Comparison of ENCODE assay signal across 9 cellular contexts in the genomic region with DNA sequence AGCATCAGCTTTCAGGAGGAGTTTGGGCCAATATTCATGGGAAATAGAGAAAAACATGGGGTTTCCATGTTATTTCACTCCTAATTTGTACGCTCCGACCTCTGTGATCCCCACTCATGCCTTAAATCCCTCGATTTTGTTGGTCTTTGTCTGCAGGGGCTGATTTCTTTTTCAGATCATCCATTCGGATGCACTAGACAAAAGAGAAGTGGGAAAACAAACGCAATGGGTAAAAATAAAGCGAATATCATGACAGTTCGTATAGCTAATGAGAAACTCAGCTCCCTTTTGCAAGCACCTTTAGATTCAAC. TPM values are rescaled to one million over a fixed set of nuclear protein-coding genes. Genes with fewer than 3 reads are reported as not detected.
A peak's percentile ranks its signal among the peaks of the same experiment; 100 is the strongest.
DNase-seq lines count a peak whose midpoint lies in the region; ATAC-seq, FAIRE-seq and TF ChIP-seq lines count a peak whose summit lies in the region.
"Had no signal": no experiment of that assay in that cellular context is flagged by ENCODE, and none has a peak within 500 bp of the region (broad histone marks: within the 10 kb centered on the region; RNA-seq: fewer than 3 reads in every experiment).

No MANE protein-coding gene starts in this region.

- H3K18ac ChIP-seq in H1 (ENCODE audit: extremely low read depth, low read length), result no peak overlapping the region

- no peak overlapping the region for H3K23ac ChIP-seq in H1 (ENCODE audit: insufficient read length)

- H3K27me3 ChIP-seq in CD8-positive, alpha-beta T cell (ENCODE audit: insufficient read depth, low read length), result no peaks in the 10 kb centered on the region
- H3K27me3 ChIP-seq in MM.1S (replicated peaks; ENCODE audit: insufficient read depth, low read length) (no peaks in the 10 kb centered on the region), H1 (replicated peaks in 1 of 4; ENCODE audit: control insufficient read depth in 3 of 4, extremely low read depth in 1 of 4, insufficient read depth in 3 of 4, low read length in 3 of 4) (no peaks in the 10 kb centered on the region), neutrophil (no peaks in the 10 kb centered on the region)

- peaks cover 18% of the 10 kb centered on the region for H3K36me3 Mint-ChIP-seq in CD8-positive, alpha-beta T cell

- H3K4me3 ChIP-seq in CD8-positive, alpha-beta T cell (ENCODE audit: low read depth, low read length), result peak overlapping the region; percentile 79
- H3K4me3 ChIP-seq in MM.1S (ENCODE audit: low read length) (peak overlapping the region; percentile 66), H1 (ENCODE audit: extremely low read depth in 1 of 4, insufficient read depth in 2 of 4, low read depth in 3 of 4, low read length in 4 of 4) (peak overlapping the region; percentile 58 to 91 (median 64)), neutrophil (ENCODE audit: low read depth in 1 of 2, low read length in 1 of 2) (peak overlapping the region; percentile 70)

- no peak overlapping the region for H3K14ac ChIP-seq in H1 (ENCODE audit: insufficient read length)

- intact Hi-C loops in CD8-positive, alpha-beta T cell (cut with DNase I, micrococcal nuclease), result no loop called here

- H2BK15ac ChIP-seq in H1 (ENCODE audit: low read length), result no peak overlapping the region

- no peaks in the 10 kb centered on the region for H3K79me1 ChIP-seq in H1 (ENCODE audit: low read depth, low read length)

- no peak overlapping the region for H3K4ac ChIP-seq in H1 (replicated peaks; ENCODE audit: insufficient read length, low read depth, low read length)

- peak overlapping the region; percentile 93 for H3K4me3 Mint-ChIP-seq in CD8-positive, alpha-beta T cell

- no peaks in the 10 kb centered on the region for H3K9me2 ChIP-seq in MM.1S (replicated peaks; ENCODE audit: insufficient read depth, low read length)

- no peaks in the 10 kb centered on the region for H3K9me3 Mint-ChIP-seq in CD8-positive, alpha-beta T cell

- H2AFZ ChIP-seq in MM.1S (ENCODE audit: low read length), result peak overlapping the region; percentile 69
- no peak overlapping the region for H2AFZ ChIP-seq in H1 (ENCODE audit: low read length)

- H3K36me3 ChIP-seq in CD8-positive, alpha-beta T cell (ENCODE audit: insufficient read depth, low read length), result peaks cover 5% of the 10 kb centered on the region
- H3K36me3 ChIP-seq in MM.1S (replicated peaks; ENCODE audit: insufficient read depth, low read length) (no peaks in the 10 kb centered on the region), H1 (ENCODE audit: control insufficient read depth in 2 of 4, insufficient read depth in 4 of 4, low read length in 3 of 4) (peaks cover 0 to 9% (median 6%) of the 10 kb centered on the region in 4 experiments; a peak in 4 of 8 replicates), neutrophil (peaks cover 9% of the 10 kb centered on the region)

- H2BK120ac ChIP-seq in H1 (replicated peaks; ENCODE audit: low read depth, low read length), result peak overlapping the region; percentile 33

- TF ChIP-seq RAD21 in H1 (IDR thresholded peaks at IDR 0.05 in 1 of 2, conservative IDR thresholded peaks at IDR 0.05 in 1 of 2; ENCODE audit: low read depth in 2 of 2, low read length in 2 of 2), result no peak

- H3K4me1 Mint-ChIP-seq in CD8-positive, alpha-beta T cell (ENCODE audit: low read depth), result peaks cover 24% of the 10 kb centered on the region

- no peak for TF ChIP-seq POLR2A in H1 (IDR thresholded peaks at IDR 0.05; ENCODE audit: control extremely low read depth in 1 of 2, low read depth in 2 of 2, low read length in 2 of 2)

- H3K56ac ChIP-seq in H1 (replicated peaks; ENCODE audit: insufficient read length, low read depth, low read length), result no peak overlapping the region

- no peaks in the 10 kb centered on the region for H3K27me3 Mint-ChIP-seq in CD8-positive, alpha-beta T cell (ENCODE audit: low read depth)

- no peak for DNase-seq in CD8-positive, alpha-beta T cell
- DNase-seq in MM.1S, result no peak
- DNase-seq in H1 (ENCODE audit: low read depth in 1 of 2, low spot score in 2 of 2), result no peak
- no peak for DNase-seq in hepatic stellate cell (ENCODE audit: low spot score)
- no peak for DNase-seq in dedifferentiated amniotic fluid mesenchymal stem cell (ENCODE audit: extremely low spot score)
- no peak for DNase-seq in 8988T
- DNase-seq in activated CD4-positive, CD25-positive, alpha-beta regulatory T cell treated with anti-CD3 and anti-CD28 coated beads, Interleukin-2, amount 50 U/mL, for 72 hours, result no peak

- H3K9me3 ChIP-seq in CD8-positive, alpha-beta T cell (ENCODE audit: low read length), result no peaks in the 10 kb centered on the region
- no peaks in the 10 kb centered on the region for H3K9me3 ChIP-seq in MM.1S (replicated peaks; ENCODE audit: insufficient read depth, low read length)
- no peaks in the 10 kb centered on the region for H3K9me3 ChIP-seq in H1 (ENCODE audit: insufficient read depth in 2 of 2, low read depth in 1 of 2, low read length in 1 of 2)
- H3K9me3 ChIP-seq in neutrophil, result no peaks in the 10 kb centered on the region

- peaks cover 28% of the 10 kb centered on the region for H3K79me2 ChIP-seq in MM.1S (ENCODE audit: low read length)
- H3K79me2 ChIP-seq in H1 (ENCODE audit: control insufficient read depth in 1 of 2, insufficient read depth in 2 of 2, low read length in 2 of 2), result peaks cover 0 to 20% of the 10 kb centered on the region in 2 experiments; a peak in 2 of 4 replicates

- CTCF ChIA-PET in CD8-positive, alpha-beta T cell (lab: Charles Lee), result no interaction called here
- CTCF ChIA-PET in H1 (lab: Charles Lee; ENCODE audit: partially characterized antibody), result no interaction called here

- H4K20me1 ChIP-seq in MM.1S (ENCODE audit: insufficient read depth, low read length) (no peaks in the 10 kb centered on the region), H1 (replicated peaks in 1 of 2; ENCODE audit: control insufficient read depth in 1 of 2, insufficient read depth in 2 of 2, low read length in 2 of 2) (peaks cover 4 to 6% of the 10 kb centered on the region in 2 experiments)

- H3K4me1 ChIP-seq in CD8-positive, alpha-beta T cell (ENCODE audit: insufficient read depth, low read length), result peaks cover 15% of the 10 kb centered on the region
- no peaks in the 10 kb centered on the region for H3K4me1 ChIP-seq in MM.1S (ENCODE audit: low read length)
- H3K4me1 ChIP-seq in H1 (replicated peaks in 1 of 4; ENCODE audit: control insufficient read depth in 3 of 4, insufficient read depth in 4 of 4, low read length in 3 of 4), result peaks cover 0 to 5% (median 2%) of the 10 kb centered on the region in 4 experiments; a peak in 2 of 7 replicates
- H3K4me1 ChIP-seq in neutrophil (ENCODE audit: control insufficient read depth in 1 of 2, insufficient read depth in 1 of 2, low read depth in 1 of 2, low read length in 1 of 2), result peaks cover 6 to 13% of the 10 kb centered on the region in 2 experiments

- H2BK5ac ChIP-seq in H1 (ENCODE audit: low read depth, low read length), result no peak overlapping the region; the same call in 1 of the 2 replicates

- no peak for TF ChIP-seq EP300 in H1 (IDR thresholded peaks at IDR 0.05; ENCODE audit: borderline replicate concordance in 1 of 2, low read depth in 2 of 2, low read length in 2 of 2)

- no peak overlapping the region for H4K91ac ChIP-seq in H1 (replicated peaks; ENCODE audit: insufficient read length, low read length)

- no peak overlapping the region for H2BK20ac ChIP-seq in H1 (ENCODE audit: low read length)

- H4K5ac ChIP-seq in H1 (ENCODE audit: insufficient read length, low read depth, low read length), result peak overlapping the region; percentile 43

- peak overlapping the region; percentile 71 for H3K27ac ChIP-seq in CD8-positive, alpha-beta T cell (ENCODE audit: low read depth, low read length)
- peak overlapping the region; percentile 9; the same call in 1 of the 2 replicates for H3K27ac ChIP-seq in MM.1S (ENCODE audit: low read length)
- H3K27ac ChIP-seq in H1 (ENCODE audit: low read depth, low read length), result no peak overlapping the region
- peak overlapping the region; percentile 81 for H3K27ac ChIP-seq in neutrophil

- no peak overlapping the region for H2BK12ac ChIP-seq in H1 (ENCODE audit: low read depth, low read length)

- no peak overlapping the region for H2AK5ac ChIP-seq in H1 (ENCODE audit: low read depth, low read length)

- peaks cover 2% of the 10 kb centered on the region; the same call in 1 of the 2 replicates for H3K23me2 ChIP-seq in H1 (ENCODE audit: low read depth, low read length)

- POLR2A ChIA-PET in CD8-positive, alpha-beta T cell (lab: Charles Lee), result interaction anchor here (0.9 kb wide), 1 partner anchor 10 kb away, joined by 3 read pairs; a partner anchor contains a TSS
- POLR2A ChIA-PET in H1 (lab: Charles Lee; ENCODE audit: partially characterized antibody), result no interaction called here

- ATAC-seq in CD8-positive, alpha-beta T cell, result no peak

- H3K27ac Mint-ChIP-seq in CD8-positive, alpha-beta T cell, result no peak overlapping the region

- peak overlapping the region; percentile 66 for H3K4me2 ChIP-seq in MM.1S (ENCODE audit: low read depth, low read length)
- peak overlapping the region; percentile 62 to 69 for H3K4me2 ChIP-seq in H1 (ENCODE audit: insufficient read depth in 1 of 2, low read depth in 2 of 2, low read length in 2 of 2)

- FAIRE-seq in H1 (lab: Jason Lieb, UNC), result no peak
- FAIRE-seq: endometrium had no signal

- H4K8ac ChIP-seq in H1 (ENCODE audit: extremely low read depth, insufficient read depth, low read length), result no peak overlapping the region; the same call in 1 of the 2 replicates

- no peaks in the 10 kb centered on the region for H3F3A ChIP-seq in MM.1S (ENCODE audit: insufficient read depth, low read length)

- no peak for TF ChIP-seq CTCF in CD8-positive, alpha-beta T cell (IDR thresholded peaks at IDR 0.05)
- TF ChIP-seq CTCF in MM.1S (IDR thresholded peaks at IDR 0.05; ENCODE audit: low read length) (no peak), H1 (IDR thresholded peaks at IDR 0.05; ENCODE audit: control extremely low read depth in 1 of 3, insufficient read depth in 1 of 3, low read depth in 1 of 3, low read length in 3 of 3) (no peak), neutrophil (IDR thresholded peaks at IDR 0.05) (no peak)

- 7% methylated on average over 7 of the region's 7 CpGs; no CpG with 5 or more reads in 1 of the 2 experiments for WGBS in H1 (ENCODE audit: extremely low coverage in 1 of 2, insufficient coverage in 1 of 2, insufficient read length in 1 of 2, insufficient replicate concordance in 2 of 2, low coverage in 1 of 2, low lambda C conversion rate in 2 of 2, missing lambda C conversion rate in 1 of 2), 2 experiments

- H3K9ac ChIP-seq in MM.1S (ENCODE audit: low read length) (peak overlapping the region; percentile 24; the same call in 1 of the 2 replicates), H1 (replicated peaks in 1 of 4; ENCODE audit: extremely low read depth in 1 of 4, low read depth in 3 of 4, low read length in 3 of 4) (peak overlapping the region in 3 of 4 experiments; percentile 29 to 51 (median 30); a peak in 1 of 7 replicates)

RNA-seq across cellular contexts. Expression of a gene that starts 0.3 kb away (rescaled TPM):
- total RNA-seq in CD8-positive, alpha-beta T cell, result 10 to 100 TPM; 27.1 to 27.8 TPM
- 29.7 and 31.6 TPM in 2 replicates for total RNA-seq in H1 (2021; fragmentation: NEBNext Ultra II Directional; extraction: Animal tissue kit (Norgen Biotek cat#: 25700))
- 14.6 and 23.0 TPM in 2 replicates for polyA plus RNA-seq in H1 (2011; rRNA removed)
- polyA plus RNA-seq in H1 (2011; cell fraction: cytosol; rRNA removed), result 24.5 TPM
- polyA plus RNA-seq in H1 (2011; cell fraction: nucleus; rRNA removed), result 66.6 TPM
- polyA plus RNA-seq in H1 (2012, experiment 1 of 2), result 32.8 to 40.5 TPM (median 38.4 TPM) in 4 replicates
- polyA plus RNA-seq in H1 (2012, experiment 2 of 2), result 10.5 TPM
- polyA plus RNA-seq in H1 (2013, experiment 1 of 2), result 20.3 TPM
- polyA plus RNA-seq in H1 (2013, experiment 2 of 2), result 17.5 TPM
- polyA minus RNA-seq in H1 (2011; rRNA and poly(A)+ RNA removed), result 27.4 and 36.0 TPM in 2 replicates
- polyA minus RNA-seq in H1 (2011; cell fraction: cytosol; rRNA and poly(A)+ RNA removed), result 19.1 TPM
- polyA minus RNA-seq in H1 (2011; cell fraction: nucleus; rRNA and poly(A)+ RNA removed), result 25.2 TPM
